1 cellular context compared by ENCODE assay signal in genomic region chr10:18400911-18401260, GRCh38.
TF ChIP-seq lines count a peak whose summit lies in the region.

No MANE protein-coding gene starts in this region.

TF ChIP-seq in HEK293, 187 proteins besides CTCF, POLR2A, EP300 and RAD21 (continued from another document):
- no peak for TF ChIP-seq ZNF280C (tag by site-specific recombination; IDR thresholded peaks at IDR 0.05)
- peak; percentile 61 for TF ChIP-seq ZBTB20 (tag by site-specific recombination; IDR thresholded peaks at IDR 0.05)
- TF ChIP-seq PRDM1 (tag by site-specific recombination; IDR thresholded peaks at IDR 0.05), result peak; percentile 72
